1 cellular context compared by ENCODE assay signal in the genomic region with DNA sequence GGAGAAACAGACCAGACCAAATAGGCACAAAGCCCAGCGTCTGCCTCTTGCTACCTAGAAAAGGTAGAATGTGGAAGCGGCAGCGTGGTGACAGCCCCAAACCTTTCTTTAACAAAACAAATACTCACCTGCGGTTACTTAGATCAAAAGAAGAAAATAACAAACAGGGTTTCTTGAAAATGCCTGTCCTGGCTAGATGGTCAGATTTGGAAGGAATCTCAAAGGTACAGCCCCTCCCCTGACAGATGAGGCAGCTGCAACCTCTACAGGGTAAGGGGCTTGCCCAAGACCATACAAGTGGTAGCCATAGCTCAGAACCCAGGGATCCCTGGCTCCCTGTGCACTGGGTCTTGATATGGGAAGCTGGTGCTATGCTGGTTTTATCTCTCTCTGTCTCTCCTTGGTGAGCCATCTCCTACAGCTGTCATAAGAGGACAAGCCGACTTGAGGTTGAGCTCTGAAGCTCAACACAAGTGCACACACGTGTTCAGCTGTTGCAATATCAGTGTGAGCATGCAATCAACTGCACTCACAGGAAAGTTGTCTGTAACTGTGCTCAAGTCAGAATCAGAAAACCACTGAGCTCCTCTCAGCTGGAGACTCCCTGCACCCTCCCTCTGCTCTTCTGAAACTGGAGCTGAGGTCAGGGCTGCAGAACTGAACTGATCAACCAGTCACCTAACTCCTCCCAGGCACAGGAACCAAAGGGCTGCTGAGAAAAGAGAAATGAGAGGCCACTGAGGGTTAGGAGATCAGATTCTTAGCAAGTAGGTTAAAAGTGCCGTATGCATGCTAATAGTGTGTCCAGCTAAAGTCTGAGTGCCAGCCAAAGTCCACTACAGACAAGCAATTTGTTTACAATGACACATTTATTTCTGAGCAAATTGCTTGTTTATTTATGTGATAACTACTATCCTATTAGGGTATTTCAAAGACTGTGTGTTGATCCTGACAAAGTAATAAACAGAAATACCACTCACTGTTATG.
TF ChIP-seq lines count a peak whose summit lies in the region.

No MANE protein-coding gene starts in this region.

TF ChIP-seq in K562, 482 proteins besides CTCF, POLR2A, EP300 and RAD21 (continued from another document and continues in another):
- TF ChIP-seq GATA2 (CRISPR knock-in tag; IDR thresholded peaks at IDR 0.05) (no peak), RAD51 (IDR thresholded peaks at IDR 0.05; ENCODE audit: borderline replicate concordance, low read depth) (0 out of 2 replicates have a peak, but pooled peaks have one; percentile 30), DACH1 (IDR thresholded peaks at IDR 0.05; ENCODE audit: partially characterized antibody) (peak; percentile 43), ZNF212 (CRISPR knock-in tag; IDR thresholded peaks at IDR 0.05) (no peak), IRF2 (CRISPR knock-in tag; IDR thresholded peaks at IDR 0.05) (no peak), NR2F6 (CRISPR knock-in tag; IDR thresholded peaks at IDR 0.05) (no peak), KLF16 (IDR thresholded peaks at IDR 0.05) (no peak), ZNF583 (CRISPR knock-in tag; IDR thresholded peaks at IDR 0.05) (no peak), MCM2 (IDR thresholded peaks at IDR 0.05; ENCODE audit: low read depth) (no peak), NR4A1 (CRISPR knock-in tag; IDR thresholded peaks at IDR 0.05) (no peak), NR4A1 (tag; IDR thresholded peaks at IDR 0.05) (no peak), GTF2E2 (tag; IDR thresholded peaks at IDR 0.05) (no peak), SPI1 (IDR thresholded peaks at IDR 0.05; ENCODE audit: borderline replicate concordance, low read depth, low read length) (no peak), FOXA3 (CRISPR knock-in tag; conservative IDR thresholded peaks at IDR 0.05 in 1 of 2, IDR thresholded peaks at IDR 0.05 in 1 of 2) (no peak), HCFC1 (IDR thresholded peaks at IDR 0.05; ENCODE audit: low read depth, low read length) (no peak), ESRRB (CRISPR knock-in tag; IDR thresholded peaks at IDR 0.05; ENCODE audit: borderline replicate concordance) (no peak), HNRNPUL1 (IDR thresholded peaks at IDR 0.05; ENCODE audit: low read length) (no peak), KDM4B (IDR thresholded peaks at IDR 0.05; ENCODE audit: borderline replicate concordance in 2 of 2, low read depth in 1 of 2) (no peak), CSDE1 (IDR thresholded peaks at IDR 0.05) (no peak), PURB (CRISPR knock-in tag; IDR thresholded peaks at IDR 0.05; ENCODE audit: low read depth) (no peak), SIN3A (IDR thresholded peaks at IDR 0.05; ENCODE audit: borderline replicate concordance in 2 of 2, control insufficient read depth in 1 of 2, low read depth in 2 of 2, low read length in 2 of 2) (no peak), EZH2 (IDR thresholded peaks at IDR 0.05; ENCODE audit: borderline replicate concordance, low read depth, low read length) (no peak), CREM (IDR thresholded peaks at IDR 0.05; ENCODE audit: low read depth) (no peak)
- TF ChIP-seq, protein P1, sequence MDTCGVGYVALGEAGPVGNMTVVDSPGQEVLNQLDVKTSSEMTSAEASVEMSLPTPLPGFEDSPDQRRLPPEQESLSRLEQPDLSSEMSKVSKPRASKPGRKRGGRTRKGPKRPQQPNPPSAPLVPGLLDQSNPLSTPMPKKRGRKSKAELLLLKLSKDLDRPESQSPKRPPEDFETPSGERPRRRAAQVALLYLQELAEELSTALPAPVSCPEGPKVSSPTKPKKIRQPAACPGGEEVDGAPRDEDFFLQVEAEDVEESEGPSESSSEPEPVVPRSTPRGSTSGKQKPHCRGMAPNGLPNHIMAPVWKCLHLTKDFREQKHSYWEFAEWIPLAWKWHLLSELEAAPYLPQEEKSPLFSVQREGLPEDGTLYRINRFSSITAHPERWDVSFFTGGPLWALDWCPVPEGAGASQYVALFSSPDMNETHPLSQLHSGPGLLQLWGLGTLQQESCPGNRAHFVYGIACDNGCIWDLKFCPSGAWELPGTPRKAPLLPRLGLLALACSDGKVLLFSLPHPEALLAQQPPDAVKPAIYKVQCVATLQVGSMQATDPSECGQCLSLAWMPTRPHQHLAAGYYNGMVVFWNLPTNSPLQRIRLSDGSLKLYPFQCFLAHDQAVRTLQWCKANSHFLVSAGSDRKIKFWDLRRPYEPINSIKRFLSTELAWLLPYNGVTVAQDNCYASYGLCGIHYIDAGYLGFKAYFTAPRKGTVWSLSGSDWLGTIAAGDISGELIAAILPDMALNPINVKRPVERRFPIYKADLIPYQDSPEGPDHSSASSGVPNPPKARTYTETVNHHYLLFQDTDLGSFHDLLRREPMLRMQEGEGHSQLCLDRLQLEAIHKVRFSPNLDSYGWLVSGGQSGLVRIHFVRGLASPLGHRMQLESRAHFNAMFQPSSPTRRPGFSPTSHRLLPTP (IDR thresholded peaks at IDR 0.05; ENCODE audit: borderline replicate concordance, extremely low read depth, insufficient read length): no peak
- TF ChIP-seq, protein P2, sequence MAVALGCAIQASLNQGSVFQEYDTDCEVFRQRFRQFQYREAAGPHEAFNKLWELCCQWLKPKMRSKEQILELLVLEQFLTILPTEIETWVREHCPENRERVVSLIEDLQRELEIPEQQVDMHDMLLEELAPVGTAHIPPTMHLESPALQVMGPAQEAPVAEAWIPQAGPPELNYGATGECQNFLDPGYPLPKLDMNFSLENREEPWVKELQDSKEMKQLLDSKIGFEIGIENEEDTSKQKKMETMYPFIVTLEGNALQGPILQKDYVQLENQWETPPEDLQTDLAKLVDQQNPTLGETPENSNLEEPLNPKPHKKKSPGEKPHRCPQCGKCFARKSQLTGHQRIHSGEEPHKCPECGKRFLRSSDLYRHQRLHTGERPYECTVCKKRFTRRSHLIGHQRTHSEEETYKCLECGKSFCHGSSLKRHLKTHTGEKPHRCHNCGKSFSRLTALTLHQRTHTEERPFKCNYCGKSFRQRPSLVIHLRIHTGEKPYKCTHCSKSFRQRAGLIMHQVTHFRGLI (CRISPR knock-in tag; IDR thresholded peaks at IDR 0.05): no peak
- TF ChIP-seq, protein P3, sequence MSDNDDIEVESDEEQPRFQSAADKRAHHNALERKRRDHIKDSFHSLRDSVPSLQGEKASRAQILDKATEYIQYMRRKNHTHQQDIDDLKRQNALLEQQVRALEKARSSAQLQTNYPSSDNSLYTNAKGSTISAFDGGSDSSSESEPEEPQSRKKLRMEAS (CRISPR knock-in tag; IDR thresholded peaks at IDR 0.05): peak; percentile 77
- TF ChIP-seq, protein P4, sequence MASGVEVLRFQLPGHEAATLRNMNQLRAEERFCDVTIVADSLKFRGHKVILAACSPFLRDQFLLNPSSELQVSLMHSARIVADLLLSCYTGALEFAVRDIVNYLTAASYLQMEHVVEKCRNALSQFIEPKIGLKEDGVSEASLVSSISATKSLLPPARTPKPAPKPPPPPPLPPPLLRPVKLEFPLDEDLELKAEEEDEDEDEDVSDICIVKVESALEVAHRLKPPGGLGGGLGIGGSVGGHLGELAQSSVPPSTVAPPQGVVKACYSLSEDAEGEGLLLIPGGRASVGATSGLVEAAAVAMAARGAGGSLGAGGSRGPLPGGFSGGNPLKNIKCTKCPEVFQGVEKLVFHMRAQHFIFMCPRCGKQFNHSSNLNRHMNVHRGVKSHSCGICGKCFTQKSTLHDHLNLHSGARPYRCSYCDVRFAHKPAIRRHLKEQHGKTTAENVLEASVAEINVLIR (CRISPR knock-in tag; IDR thresholded peaks at IDR 0.05): no peak
- TF ChIP-seq, protein P5, sequence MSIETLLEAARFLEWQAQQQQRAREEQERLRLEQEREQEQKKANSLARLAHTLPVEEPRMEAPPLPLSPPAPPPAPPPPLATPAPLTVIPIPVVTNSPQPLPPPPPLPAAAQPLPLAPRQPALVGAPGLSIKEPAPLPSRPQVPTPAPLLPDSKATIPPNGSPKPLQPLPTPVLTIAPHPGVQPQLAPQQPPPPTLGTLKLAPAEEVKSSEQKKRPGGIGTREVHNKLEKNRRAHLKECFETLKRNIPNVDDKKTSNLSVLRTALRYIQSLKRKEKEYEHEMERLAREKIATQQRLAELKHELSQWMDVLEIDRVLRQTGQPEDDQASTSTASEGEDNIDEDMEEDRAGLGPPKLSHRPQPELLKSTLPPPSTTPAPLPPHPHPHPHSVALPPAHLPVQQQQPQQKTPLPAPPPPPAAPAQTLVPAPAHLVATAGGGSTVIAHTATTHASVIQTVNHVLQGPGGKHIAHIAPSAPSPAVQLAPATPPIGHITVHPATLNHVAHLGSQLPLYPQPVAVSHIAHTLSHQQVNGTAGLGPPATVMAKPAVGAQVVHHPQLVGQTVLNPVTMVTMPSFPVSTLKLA (conservative IDR thresholded peaks at IDR 0.05): peak; percentile 65 to 84
- TF ChIP-seq, protein P6, sequence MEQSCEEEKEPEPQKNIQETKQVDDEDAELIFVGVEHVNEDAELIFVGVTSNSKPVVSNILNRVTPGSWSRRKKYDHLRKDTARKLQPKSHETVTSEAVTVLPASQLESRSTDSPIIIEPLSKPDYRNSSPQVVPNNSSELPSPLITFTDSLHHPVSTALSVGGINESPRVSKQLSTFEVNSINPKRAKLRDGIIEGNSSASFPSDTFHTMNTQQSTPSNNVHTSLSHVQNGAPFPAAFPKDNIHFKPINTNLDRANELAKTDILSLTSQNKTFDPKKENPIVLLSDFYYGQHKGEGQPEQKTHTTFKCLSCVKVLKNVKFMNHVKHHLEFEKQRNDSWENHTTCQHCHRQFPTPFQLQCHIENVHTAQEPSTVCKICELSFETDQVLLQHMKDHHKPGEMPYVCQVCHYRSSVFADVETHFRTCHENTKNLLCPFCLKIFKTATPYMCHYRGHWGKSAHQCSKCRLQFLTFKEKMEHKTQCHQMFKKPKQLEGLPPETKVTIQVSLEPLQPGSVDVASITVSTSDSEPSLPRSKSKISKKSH (CRISPR knock-in tag; IDR thresholded peaks at IDR 0.05): no peak
- TF ChIP-seq, protein P7, sequence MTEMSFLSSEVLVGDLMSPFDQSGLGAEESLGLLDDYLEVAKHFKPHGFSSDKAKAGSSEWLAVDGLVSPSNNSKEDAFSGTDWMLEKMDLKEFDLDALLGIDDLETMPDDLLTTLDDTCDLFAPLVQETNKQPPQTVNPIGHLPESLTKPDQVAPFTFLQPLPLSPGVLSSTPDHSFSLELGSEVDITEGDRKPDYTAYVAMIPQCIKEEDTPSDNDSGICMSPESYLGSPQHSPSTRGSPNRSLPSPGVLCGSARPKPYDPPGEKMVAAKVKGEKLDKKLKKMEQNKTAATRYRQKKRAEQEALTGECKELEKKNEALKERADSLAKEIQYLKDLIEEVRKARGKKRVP (CRISPR knock-in tag; IDR thresholded peaks at IDR 0.05): peak; percentile 93
- TF ChIP-seq, protein P8, sequence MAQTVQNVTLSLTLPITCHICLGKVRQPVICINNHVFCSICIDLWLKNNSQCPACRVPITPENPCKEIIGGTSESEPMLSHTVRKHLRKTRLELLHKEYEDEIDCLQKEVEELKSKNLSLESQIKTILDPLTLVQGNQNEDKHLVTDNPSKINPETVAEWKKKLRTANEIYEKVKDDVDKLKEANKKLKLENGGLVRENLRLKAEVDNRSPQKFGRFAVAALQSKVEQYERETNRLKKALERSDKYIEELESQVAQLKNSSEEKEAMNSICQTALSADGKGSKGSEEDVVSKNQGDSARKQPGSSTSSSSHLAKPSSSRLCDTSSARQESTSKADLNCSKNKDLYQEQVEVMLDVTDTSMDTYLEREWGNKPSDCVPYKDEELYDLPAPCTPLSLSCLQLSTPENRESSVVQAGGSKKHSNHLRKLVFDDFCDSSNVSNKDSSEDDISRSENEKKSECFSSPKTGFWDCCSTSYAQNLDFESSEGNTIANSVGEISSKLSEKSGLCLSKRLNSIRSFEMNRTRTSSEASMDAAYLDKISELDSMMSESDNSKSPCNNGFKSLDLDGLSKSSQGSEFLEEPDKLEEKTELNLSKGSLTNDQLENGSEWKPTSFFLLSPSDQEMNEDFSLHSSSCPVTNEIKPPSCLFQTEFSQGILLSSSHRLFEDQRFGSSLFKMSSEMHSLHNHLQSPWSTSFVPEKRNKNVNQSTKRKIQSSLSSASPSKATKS (CRISPR knock-in tag; IDR thresholded peaks at IDR 0.05): no peak
- TF ChIP-seq, protein P9, sequence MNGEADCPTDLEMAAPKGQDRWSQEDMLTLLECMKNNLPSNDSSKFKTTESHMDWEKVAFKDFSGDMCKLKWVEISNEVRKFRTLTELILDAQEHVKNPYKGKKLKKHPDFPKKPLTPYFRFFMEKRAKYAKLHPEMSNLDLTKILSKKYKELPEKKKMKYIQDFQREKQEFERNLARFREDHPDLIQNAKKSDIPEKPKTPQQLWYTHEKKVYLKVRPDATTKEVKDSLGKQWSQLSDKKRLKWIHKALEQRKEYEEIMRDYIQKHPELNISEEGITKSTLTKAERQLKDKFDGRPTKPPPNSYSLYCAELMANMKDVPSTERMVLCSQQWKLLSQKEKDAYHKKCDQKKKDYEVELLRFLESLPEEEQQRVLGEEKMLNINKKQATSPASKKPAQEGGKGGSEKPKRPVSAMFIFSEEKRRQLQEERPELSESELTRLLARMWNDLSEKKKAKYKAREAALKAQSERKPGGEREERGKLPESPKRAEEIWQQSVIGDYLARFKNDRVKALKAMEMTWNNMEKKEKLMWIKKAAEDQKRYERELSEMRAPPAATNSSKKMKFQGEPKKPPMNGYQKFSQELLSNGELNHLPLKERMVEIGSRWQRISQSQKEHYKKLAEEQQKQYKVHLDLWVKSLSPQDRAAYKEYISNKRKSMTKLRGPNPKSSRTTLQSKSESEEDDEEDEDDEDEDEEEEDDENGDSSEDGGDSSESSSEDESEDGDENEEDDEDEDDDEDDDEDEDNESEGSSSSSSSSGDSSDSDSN (IDR thresholded peaks at IDR 0.05; ENCODE audit: borderline replicate concordance in 1 of 2, low read depth in 2 of 2, low read length in 2 of 2): peak in 1 of 2 experiments; percentile 22; a peak in 1 of 4 replicates
- TF ChIP-seq, protein P10, sequence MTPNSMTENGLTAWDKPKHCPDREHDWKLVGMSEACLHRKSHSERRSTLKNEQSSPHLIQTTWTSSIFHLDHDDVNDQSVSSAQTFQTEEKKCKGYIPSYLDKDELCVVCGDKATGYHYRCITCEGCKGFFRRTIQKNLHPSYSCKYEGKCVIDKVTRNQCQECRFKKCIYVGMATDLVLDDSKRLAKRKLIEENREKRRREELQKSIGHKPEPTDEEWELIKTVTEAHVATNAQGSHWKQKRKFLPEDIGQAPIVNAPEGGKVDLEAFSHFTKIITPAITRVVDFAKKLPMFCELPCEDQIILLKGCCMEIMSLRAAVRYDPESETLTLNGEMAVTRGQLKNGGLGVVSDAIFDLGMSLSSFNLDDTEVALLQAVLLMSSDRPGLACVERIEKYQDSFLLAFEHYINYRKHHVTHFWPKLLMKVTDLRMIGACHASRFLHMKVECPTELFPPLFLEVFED (CRISPR knock-in tag; conservative IDR thresholded peaks at IDR 0.05): no peak
